Comparison of ENCODE assay signal across 9 cellular contexts in the genomic region with DNA sequence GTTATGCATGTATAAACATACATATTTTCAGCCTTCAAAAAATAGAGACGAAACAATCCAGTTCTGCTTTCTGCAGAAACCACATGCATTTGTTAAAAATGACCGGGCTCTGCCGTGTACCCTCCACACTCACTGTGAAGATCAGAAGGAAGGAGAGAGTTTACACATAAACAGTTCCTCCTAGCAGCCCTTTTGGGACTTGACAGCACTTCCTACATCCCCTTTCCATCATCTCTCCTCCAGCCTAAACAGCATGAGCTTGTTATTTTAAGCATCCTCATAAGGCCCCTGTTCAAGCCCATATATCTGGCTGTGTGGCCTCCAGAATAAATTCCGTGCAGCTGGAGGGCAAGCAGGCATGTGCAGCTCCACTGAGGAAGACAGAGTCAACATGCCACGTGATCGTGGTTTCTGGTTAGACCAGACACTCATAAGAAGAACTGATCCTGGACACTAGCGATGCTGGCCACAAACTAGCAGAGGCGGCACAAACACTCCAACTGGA. TPM values are rescaled to one million over a fixed set of nuclear protein-coding genes. Genes with fewer than 3 reads are reported as not detected.
DNase-seq lines count a peak whose midpoint lies in the region; ATAC-seq and TF ChIP-seq lines count a peak whose summit lies in the region.
"Had no signal": no experiment of that assay in that cellular context is flagged by ENCODE, and none has a peak within 500 bp of the region (broad histone marks: within the 10 kb centered on the region; RNA-seq: fewer than 3 reads in every experiment).

No MANE protein-coding gene starts in this region.

- H3K4me2 ChIP-seq in PC-3 (ENCODE audit: low read length), result no peak overlapping the region

- no peaks in the 10 kb centered on the region for H4K20me1 ChIP-seq in PC-3 (ENCODE audit: low read length)

- H3K4me1 ChIP-seq in spleen (peaks cover 16 to 76% (median 48%) of the 10 kb centered on the region in 6 donors), PC-3 (ENCODE audit: insufficient read depth, low read length) (peaks cover 5% of the 10 kb centered on the region)

- no peaks in the 10 kb centered on the region for H3K27me3 Mint-ChIP-seq in activated CD8-positive, alpha-beta memory T cell treated with anti-CD3 and anti-CD28 coated beads, Interleukin-2, amount 10 ng/mL, durations not matched to agents 7 days and 5 days

- BruUV-seq in PC-3 (replicated peaks; lab: Mats Ljungman, UMichigan), result no TSS peak

- intact Hi-C loops in spleen (cut with DNase I; ENCODE audit: low total_unique reads) (no loop called here), PC-3 (cut with micrococcal nuclease) (no loop called here)

- H3K79me2 ChIP-seq in PC-3 (ENCODE audit: low read length), result no peaks in the 10 kb centered on the region

- 35 to 48% (median 38%) methylated on average over 8 of the region's 8 CpGs for WGBS in spleen, 5 donors

- H3K9me3 ChIP-seq in spleen (no peaks in the 10 kb centered on the region), PC-3 (ENCODE audit: low read length) (no peaks in the 10 kb centered on the region)

- peak overlapping the region; percentile 66 for H3K27ac Mint-ChIP-seq in activated CD8-positive, alpha-beta memory T cell treated with anti-CD3 and anti-CD28 coated beads, Interleukin-2, amount 10 ng/mL, durations not matched to agents 7 days and 5 days

- peaks cover 77% of the 10 kb centered on the region for H3K36me3 Mint-ChIP-seq in activated CD8-positive, alpha-beta memory T cell treated with anti-CD3 and anti-CD28 coated beads, Interleukin-2, amount 10 ng/mL, durations not matched to agents 7 days and 5 days

- H3K4me3 ChIP-seq in spleen (peak overlapping the region in 1 of 8 donors; percentile 2), PC-3 (ENCODE audit: low read length) (no peak overlapping the region)

- DNase-seq in activated CD8-positive, alpha-beta memory T cell treated with anti-CD3 and anti-CD28 coated beads, Interleukin-2, amount 10 ng/mL, durations not matched to agents 7 days and 5 days, result peak; percentile 55
- DNase-seq in activated CD8-positive, alpha-beta memory T cell treated with anti-CD3 and anti-CD28 coated beads for 24 hours, result no peak
- DNase-seq in OCI-M1 (lab: John Stamatoyannopoulos, UW) (peak; percentile 28), spleen (no peak), PC-3 (no peak), hepatic stellate cell (ENCODE audit: low spot score) (no peak), COLO829 (ENCODE audit: low spot score) (no peak)

- peak; percentile 34 for ATAC-seq in activated CD8-positive, alpha-beta memory T cell treated with anti-CD3 and anti-CD28 coated beads, Interleukin-2, amount 10 ng/mL, durations not matched to agents 7 days and 5 days
- ATAC-seq in HG02938 (IDR thresholded peaks at IDR 0.05; ENCODE audit: unreplicated experiment), result peak; percentile 83
- ATAC-seq in PC-3, result no peak

- H3K27ac ChIP-seq in spleen (peak overlapping the region; percentile 46 to 90 (median 73)), PC-3 (ENCODE audit: low read length) (no peak overlapping the region)

- no peak overlapping the region for H3K9ac ChIP-seq in PC-3 (ENCODE audit: low read length)

- no peaks in the 10 kb centered on the region for H3K9me2 ChIP-seq in PC-3 (replicated peaks; ENCODE audit: low read length)

- POLR2A ChIA-PET in PC-3 (lab: Charles Lee; ENCODE audit: unreplicated experiment), result no interaction called here

- peaks cover 46% of the 10 kb centered on the region for H3K4me1 Mint-ChIP-seq in activated CD8-positive, alpha-beta memory T cell treated with anti-CD3 and anti-CD28 coated beads, Interleukin-2, amount 10 ng/mL, durations not matched to agents 7 days and 5 days

- H3K36me3 ChIP-seq in spleen (peaks cover 3 to 100% (median 13%) of the 10 kb centered on the region in 6 donors), PC-3 (ENCODE audit: low read depth, low read length) (peaks cover 78% of the 10 kb centered on the region)

- H3K27me3 ChIP-seq in spleen (replicated peaks in 1 of 7) (no peaks in the 10 kb centered on the region), PC-3 (ENCODE audit: low read length) (no peaks in the 10 kb centered on the region)

- no peak overlapping the region for H2AFZ ChIP-seq in PC-3 (ENCODE audit: low read length)

- no peaks in the 10 kb centered on the region for H3F3A ChIP-seq in PC-3 (ENCODE audit: low read length, unreplicated experiment)

- CTCF ChIA-PET in activated CD8-positive, alpha-beta memory T cell treated with anti-CD3 and anti-CD28 coated beads, Interleukin-2, amount 10 ng/mL, durations not matched to agents 7 days and 5 days (lab: Charles Lee), result no interaction called here
- CTCF ChIA-PET in PC-3 (lab: Charles Lee), result no interaction called here

- TF ChIP-seq CTCF in spleen (IDR thresholded peaks at IDR 0.05 in 8 of 11, conservative IDR thresholded peaks at IDR 0.05 in 3 of 11) (no peak), PC-3 (conservative IDR thresholded peaks at IDR 0.05; ENCODE audit: low read depth, low read length) (no peak)

- TF ChIP-seq POLR2A in spleen (IDR thresholded peaks at IDR 0.05), result no peak

- no peak overlapping the region for H3K4me3 Mint-ChIP-seq in activated CD8-positive, alpha-beta memory T cell treated with anti-CD3 and anti-CD28 coated beads, Interleukin-2, amount 10 ng/mL, durations not matched to agents 7 days and 5 days
- H3K4me3 Mint-ChIP-seq: nephron had no signal

- no peaks in the 10 kb centered on the region for H3K9me3 Mint-ChIP-seq in activated CD8-positive, alpha-beta memory T cell treated with anti-CD3 and anti-CD28 coated beads, Interleukin-2, amount 10 ng/mL, durations not matched to agents 7 days and 5 days (ENCODE audit: low read depth)
- H3K9me3 Mint-ChIP-seq: nephron had no signal

RNA-seq across cellular contexts. Expression of gene NIPAL4, which starts 42.2 kb away (rescaled TPM):
- total RNA-seq in activated CD8-positive, alpha-beta memory T cell treated with anti-CD3 and anti-CD28 coated beads, Interleukin-2, amount 10 ng/mL, durations not matched to agents 7 days and 5 days, result under 1 TPM in 1 of 2 experiments, not detected in 1; 0.37 TPM
- total RNA-seq in spleen (under 1 TPM in 6 of 7 donors, not detected in 1; 0.34 to 0.73 (median 0.47) TPM), PC-3 (2014; rRNA removed) (1.0 and 1.8 TPM in 2 replicates)
- under 1 TPM; 0.19 to 0.49 (median 0.39) TPM for polyA plus RNA-seq in spleen

Comparison
In these comparisons a context has a peak if more than half of its experiments do, and no peak if none do; other contexts are left out.
1. DNase-seq: peak in activated CD8-positive, alpha-beta memory T cell treated with anti-CD3 and anti-CD28 coated beads, Interleukin-2, amount 10 ng/mL, durations not matched to agents 7 days and 5 days (single experiment) and OCI-M1 (single experiment); none in activated CD8-positive, alpha-beta memory T cell treated with anti-CD3 and anti-CD28 coated beads for 24 hours (single experiment), spleen (single experiment), PC-3 (single experiment), hepatic stellate cell (single experiment) and COLO829 (single experiment).